ENCODE assay signal across 16 cellular contexts in genomic region chr5:28397502-28397941, GRCh38.
DNase-seq lines count a peak whose midpoint lies in the region; ATAC-seq and TF ChIP-seq lines count a peak whose summit lies in the region.
"Had no signal": no experiment of that assay in that cellular context is flagged by ENCODE, and none has a peak within 500 bp of the region (broad histone marks: within the 10 kb centered on the region; RNA-seq: fewer than 3 reads in every experiment).

No MANE protein-coding gene starts in this region.

- BruUV-seq in mammary epithelial cell (replicated peaks; lab: Mats Ljungman, UMichigan): no TSS peak

- H2AK5ac ChIP-seq in mesenchymal stem cell (ENCODE audit: low read length, severe bottlenecking): no peak overlapping the region

- H4K20me1 ChIP-seq in mammary epithelial cell (ENCODE audit: insufficient read depth, low read length): no peaks in the 10 kb centered on the region

- H2BK5ac ChIP-seq in mesenchymal stem cell (ENCODE audit: low read depth, low read length, poor library complexity, severe bottlenecking): peak overlapping the region; percentile 54

- H3K36me3 ChIP-seq in mammary epithelial cell (ENCODE audit: insufficient read depth, low read length): no peaks in the 10 kb centered on the region
- no peaks in the 10 kb centered on the region for H3K36me3 ChIP-seq in mesenchymal stem cell (ENCODE audit: control insufficient read depth in 1 of 2, insufficient read depth in 2 of 2, low read depth in 1 of 2, low read length in 2 of 2)
- no peaks in the 10 kb centered on the region for H3K36me3 ChIP-seq in suprapubic skin
- H3K36me3 ChIP-seq: colonic mucosa, gastrocnemius medialis, tibial artery had no signal

- DNase-seq in A172 (ENCODE audit: low spot score) (peak; percentile 51), M059J (ENCODE audit: low read depth) (peak; percentile 85), mammary epithelial cell (peak; percentile 72), mesenchymal stem cell (peak; percentile 33), KG1 (lab: John Stamatoyannopoulos, UW) (no peak), hepatic stellate cell (ENCODE audit: low spot score) (no peak), suprapubic skin (ENCODE audit: low spot score in 2 of 2) (no peak)
- DNase-seq: activated CD8-positive, alpha-beta memory T cell treated with anti-CD3 and anti-CD28 coated beads for 24 hours; activated naive CD4-positive, alpha-beta T cell treated with anti-CD3 and anti-CD28 coated beads, Interleukin-2, amount 10 ng/mL, durations not matched to agents 7 days and 5 days; colonic mucosa; gastrocnemius medialis; NCI-H2227 treated with DMSO at 0.1 percent for 48 hours; PC-3; T1000; tibial artery had no signal

- H4K8ac ChIP-seq in mesenchymal stem cell (ENCODE audit: low read length): no peak overlapping the region

- intact Hi-C loops in mammary epithelial cell (cut with micrococcal nuclease): no loop called here

- no peaks in the 10 kb centered on the region for H3K79me1 ChIP-seq in mesenchymal stem cell (replicated peaks; ENCODE audit: low read length, poor library complexity, severe bottlenecking)

- H3K4me1 ChIP-seq in mammary epithelial cell (ENCODE audit: insufficient read depth, low read length) (peaks cover 14% of the 10 kb centered on the region), mesenchymal stem cell (ENCODE audit: control insufficient read depth, insufficient read depth, low read depth, low read length) (peaks cover 3% of the 10 kb centered on the region), suprapubic skin (no peaks in the 10 kb centered on the region)
- H3K4me1 ChIP-seq: colonic mucosa, gastrocnemius medialis had no signal

- no peak for ATAC-seq in HG02623 (IDR thresholded peaks at IDR 0.05; ENCODE audit: unreplicated experiment)
- ATAC-seq: gastrocnemius medialis, PC-3 had no signal

- dilution Hi-C loops in mammary epithelial cell (cut with HindIII; ENCODE audit: low sequenced_read_pairs): no loop called here

- H2BK12ac ChIP-seq in mesenchymal stem cell (ENCODE audit: low read length in 2 of 2): no peak overlapping the region

- no peak overlapping the region for H3K4me3 ChIP-seq in mammary epithelial cell (replicated peaks in 1 of 3; ENCODE audit: insufficient read depth in 1 of 3, low read depth in 2 of 3, low read length in 3 of 3)
- no peak overlapping the region for H3K4me3 ChIP-seq in mesenchymal stem cell (ENCODE audit: insufficient read depth in 1 of 2, low read depth in 1 of 2, low read length in 2 of 2)
- H3K4me3 ChIP-seq in suprapubic skin: no peak overlapping the region
- H3K4me3 ChIP-seq: colonic mucosa, gastrocnemius medialis, tibial artery had no signal

- CTCF ChIA-PET in mammary epithelial cell (lab: Charles Lee; ENCODE audit: low non-redundant PET): no interaction called here

- H2AFZ ChIP-seq in mammary epithelial cell (ENCODE audit: low read depth, low read length): peak overlapping the region; percentile 85
- no peak overlapping the region for H2AFZ ChIP-seq in mesenchymal stem cell (ENCODE audit: low read depth, low read length)

- H2BK120ac ChIP-seq in mesenchymal stem cell (ENCODE audit: low read depth, low read length): no peak overlapping the region

- H3K23ac ChIP-seq in mesenchymal stem cell (ENCODE audit: low read length in 2 of 2): no peak overlapping the region

- in situ Hi-C loops in mammary epithelial cell (cut with MboI; ENCODE audit: low sequenced_read_pairs in 2 of 2): no loop called here

- H4K91ac ChIP-seq in mesenchymal stem cell (ENCODE audit: low read length): no peak overlapping the region

- TF ChIP-seq CTCF in mammary epithelial cell (conservative IDR thresholded peaks at IDR 0.05 in 1 of 2, IDR thresholded peaks at IDR 0.05 in 1 of 2; ENCODE audit: extremely low read depth in 1 of 2, insufficient read depth in 1 of 2, low read depth in 1 of 2, low read length in 2 of 2): no peak
- no peak for TF ChIP-seq CTCF in suprapubic skin (IDR thresholded peaks at IDR 0.05)

- H3K27me3 ChIP-seq in mammary epithelial cell (ENCODE audit: insufficient read depth, low read length): no peaks in the 10 kb centered on the region
- H3K27me3 ChIP-seq in mesenchymal stem cell (ENCODE audit: control insufficient read depth in 1 of 2, insufficient read depth in 1 of 2, low read length in 2 of 2): no peaks in the 10 kb centered on the region
- no peaks in the 10 kb centered on the region for H3K27me3 ChIP-seq in suprapubic skin
- H3K27me3 ChIP-seq: colonic mucosa, gastrocnemius medialis, tibial artery had no signal

- no peak overlapping the region for H2BK15ac ChIP-seq in mesenchymal stem cell (ENCODE audit: low read depth, poor library complexity, severe bottlenecking)

- no peak overlapping the region for H3K14ac ChIP-seq in mesenchymal stem cell (ENCODE audit: low read length in 2 of 2)

- H3K18ac ChIP-seq in mesenchymal stem cell (ENCODE audit: low read depth in 1 of 2, low read length in 2 of 2): no peak overlapping the region

- no peak for TF ChIP-seq EP300 in suprapubic skin (IDR thresholded peaks at IDR 0.05)

- no peak for TF ChIP-seq POLR2A in suprapubic skin (IDR thresholded peaks at IDR 0.05)

- H3K9ac ChIP-seq in mammary epithelial cell (ENCODE audit: insufficient read depth, low read length): no peak overlapping the region
- H3K9ac ChIP-seq in mesenchymal stem cell (ENCODE audit: low read length): no peak overlapping the region

- no peaks in the 10 kb centered on the region for H3K79me2 ChIP-seq in mammary epithelial cell (ENCODE audit: insufficient read depth, low read length)

- no peak overlapping the region for H3K4ac ChIP-seq in mesenchymal stem cell (ENCODE audit: low read depth in 1 of 2, low read length in 2 of 2)

- H3K4me2 ChIP-seq in mammary epithelial cell (ENCODE audit: insufficient read depth, low read depth, low read length): peak overlapping the region; percentile 57
- no peak overlapping the region for H3K4me2 ChIP-seq in mesenchymal stem cell (ENCODE audit: low read length, poor library complexity, severe bottlenecking)

- 5% methylated on average over 4 of the region's 4 CpGs for WGBS in mammary epithelial cell (ENCODE audit: low coverage, missing lambda C conversion rate)
- WGBS in mesenchymal stem cell: 22% methylated on average over 4 of the region's 4 CpGs
- 19% methylated on average over 4 of the region's 4 CpGs for WGBS in suprapubic skin

- H3K27ac ChIP-seq in mammary epithelial cell (ENCODE audit: insufficient read depth, low read depth, low read length): peak overlapping the region; percentile 47
- peak overlapping the region; percentile 94 for H3K27ac ChIP-seq in mesenchymal stem cell (ENCODE audit: low read length, poor library complexity, severe bottlenecking)
- H3K27ac ChIP-seq in suprapubic skin: no peak overlapping the region
- H3K27ac ChIP-seq: colonic mucosa, gastrocnemius medialis, tibial artery had no signal

- no peaks in the 10 kb centered on the region for H3K9me3 ChIP-seq in mammary epithelial cell (replicated peaks; ENCODE audit: insufficient read depth, low read length)
- peaks cover 6% of the 10 kb centered on the region for H3K9me3 ChIP-seq in mesenchymal stem cell (ENCODE audit: control insufficient read depth, low read length)
- no peaks in the 10 kb centered on the region for H3K9me3 ChIP-seq in suprapubic skin
- H3K9me3 ChIP-seq: colonic mucosa, gastrocnemius medialis, tibial artery had no signal

Comparison
In these comparisons a context has a peak if more than half of its experiments do, and no peak if none do; other contexts are left out.
1. DNase-seq: peak in A172 (single experiment), M059J (single experiment), mammary epithelial cell (single experiment) and mesenchymal stem cell (single experiment); none in KG1 (single experiment), hepatic stellate cell (single experiment) and suprapubic skin (0 of 2).